Comparison of ENCODE assay signal across 8 cellular contexts in genomic region chr13:113208424-113209335, GRCh38. TPM values are rescaled to one million over a fixed set of nuclear protein-coding genes. Genes with fewer than 3 reads are reported as not detected.
A peak's percentile ranks its signal among the peaks of the same experiment; 100 is the strongest.
DNase-seq lines count a peak whose midpoint lies in the region; ATAC-seq and TF ChIP-seq lines count a peak whose summit lies in the region.

PCID2 (minus strand) TSS chr13:113208669; CDS start chr13:113208634, 35 bp downstream.

- intact Hi-C loops in Caco-2 (cut with micrococcal nuclease; ENCODE audit: unreplicated experiment): loop anchor here (10.0 kb wide), 2 partner anchors 174 to 264 kb away; no protein-coding TSS in a partner anchor

- no peaks in the 10 kb centered on the region for H3K9me2 ChIP-seq in OCI-LY1 (ENCODE audit: low read depth, low read length)

- H3K4me3 Mint-ChIP-seq in Caco-2 (ENCODE audit: unreplicated experiment) (peak within 1 kb of the TSS; percentile 76), endothelial cell (ENCODE audit: unreplicated experiment) (peak within 1 kb of the TSS; percentile 91)

- H3K36me3 ChIP-seq in Caco-2 (ENCODE audit: control insufficient read depth, insufficient read depth, low read length): peaks cover 9% of the 10 kb centered on the region; the same call in 1 of the 2 replicates
- H3K36me3 ChIP-seq in OCI-LY1 (ENCODE audit: insufficient read depth, low read length): peaks cover 51% of the 10 kb centered on the region

- H3K9me3 Mint-ChIP-seq in Caco-2 (ENCODE audit: unreplicated experiment): no peaks in the 10 kb centered on the region
- no peaks in the 10 kb centered on the region for H3K9me3 Mint-ChIP-seq in endothelial cell (ENCODE audit: unreplicated experiment)

- peaks cover 4% of the 10 kb centered on the region; the same call in 1 of the 2 replicates for H3K4me1 ChIP-seq in Caco-2
- peaks cover 31% of the 10 kb centered on the region for H3K4me1 ChIP-seq in OCI-LY1 (ENCODE audit: insufficient read depth, low read length, severe bottlenecking)

- H3K79me2 ChIP-seq in OCI-LY1 (ENCODE audit: insufficient read depth, low read length): peaks cover 83% of the 10 kb centered on the region

- 0 out of 2 replicates have a peak, but pooled peaks cover 2% of the 10 kb centered on the region for H4K20me1 ChIP-seq in OCI-LY1 (ENCODE audit: insufficient read depth, low read length)

- DNase-seq in Caco-2: peak; percentile 92 to 97
- DNase-seq in HUDEP-2 (lab: John Stamatoyannopoulos, UW; ENCODE audit: unreplicated experiment in 76 of 76): peak in 75 of 76 experiments; percentile 9 to 96 (median 80)
- peak; percentile 90 for DNase-seq in activated CD8-positive, alpha-beta memory T cell treated with anti-CD3 and anti-CD28 coated beads, Interleukin-2, amount 50 U/mL, for 4 hours
- DNase-seq in endothelial cell (ENCODE audit: low spot score): peak; percentile 85
- DNase-seq in midbrain (lab: John Stamatoyannopoulos, UW): peak; percentile 92
- peak; percentile 82 to 85 for DNase-seq in stimulated activated CD8-positive, alpha-beta memory T cell treated with anti-CD3 and anti-CD28 coated beads, Interleukin-2, amount 100 ng/mL, for 1 hour (ENCODE audit: low read depth in 2 of 2)

- CTCF ChIA-PET in Caco-2 (lab: Charles Lee): no interaction called here

- peak within 1 kb of the TSS; percentile 96 for H3K4me2 ChIP-seq in OCI-LY1 (ENCODE audit: low read length)

- BruUV-seq in Caco-2 (replicated peaks; lab: Mats Ljungman, UMichigan): no TSS peak

- H3K27me3 Mint-ChIP-seq in Caco-2 (ENCODE audit: insufficient read depth, unreplicated experiment) (no peaks in the 10 kb centered on the region), endothelial cell (ENCODE audit: unreplicated experiment) (peaks cover 8% of the 10 kb centered on the region)

- H3F3A ChIP-seq in OCI-LY1 (ENCODE audit: insufficient read depth, low read length): no peaks in the 10 kb centered on the region

- peak within 1 kb of the TSS; percentile 81 for H3K27ac ChIP-seq in OCI-LY1 (ENCODE audit: low read depth, low read length, poor library complexity, severe bottlenecking)

- H3K9me3 ChIP-seq in Caco-2 (no peaks in the 10 kb centered on the region), OCI-LY1 (ENCODE audit: low read length) (no peaks in the 10 kb centered on the region)

- H3K27me3 ChIP-seq in Caco-2 (replicated peaks; ENCODE audit: control insufficient read depth, insufficient read depth, low read length) (no peaks in the 10 kb centered on the region), OCI-LY1 (ENCODE audit: insufficient read depth, low read length) (no peaks in the 10 kb centered on the region)

- H2AFZ ChIP-seq in OCI-LY1 (ENCODE audit: low read length): no peak within 1 kb of the TSS

- H3K9ac ChIP-seq in OCI-LY1 (ENCODE audit: low read length): peak within 1 kb of the TSS; percentile 99

- POLR2A ChIA-PET in Caco-2 (lab: Charles Lee): interaction anchor here (0.5 to 1.9 kb wide), 11 partner anchors 8 to 303 kb away, joined by 3 to 9 read pairs (median 4); no protein-coding TSS in a partner anchor

- peak within 1 kb of the TSS; percentile 37 for H3K27ac Mint-ChIP-seq in Caco-2 (ENCODE audit: unreplicated experiment)
- H3K27ac Mint-ChIP-seq in endothelial cell (ENCODE audit: unreplicated experiment): peak within 1 kb of the TSS; percentile 58

- peak; percentile 61 for ATAC-seq in GM21367 (IDR thresholded peaks at IDR 0.05; ENCODE audit: unreplicated experiment)

- peaks cover 23% of the 10 kb centered on the region for H3K4me1 Mint-ChIP-seq in Caco-2 (ENCODE audit: low read depth, unreplicated experiment)
- peaks cover 23% of the 10 kb centered on the region for H3K4me1 Mint-ChIP-seq in endothelial cell (ENCODE audit: unreplicated experiment)

- H3K36me3 Mint-ChIP-seq in Caco-2 (ENCODE audit: insufficient read depth, unreplicated experiment) (peaks cover 54% of the 10 kb centered on the region), endothelial cell (ENCODE audit: low read depth, unreplicated experiment) (peaks cover 9% of the 10 kb centered on the region)

- H3K4me3 ChIP-seq in Caco-2 (ENCODE audit: low read depth, low read length) (peak within 1 kb of the TSS; percentile 89), OCI-LY1 (ENCODE audit: low read depth, low read length, poor library complexity, severe bottlenecking) (peak within 1 kb of the TSS; percentile 76)

- TF ChIP-seq CTCF in Caco-2 (IDR thresholded peaks at IDR 0.05; ENCODE audit: insufficient read depth in 1 of 2, low read depth in 1 of 2, low read length in 1 of 2, severe bottlenecking in 1 of 2, unreplicated experiment in 1 of 2) (no peak), OCI-LY1 (IDR thresholded peaks at IDR 0.05; ENCODE audit: low read length) (no peak; the same call in 1 of the 2 replicates), endothelial cell (IDR thresholded peaks at IDR 0.05; ENCODE audit: unreplicated experiment) (no peak)

RNA-seq across cellular contexts. Expression of gene PCID2, which starts in this region (rescaled TPM):
- total RNA-seq in Caco-2 (2022) (79.5 and 81.5 TPM in 2 replicates), endothelial cell (ENCODE audit: unreplicated experiment) (44.3 TPM)

Comparison
In these comparisons a context has a peak if more than half of its experiments do, and no peak if none do; other contexts are left out.
1. Peak in every context shown above with its lines: DNase-seq, ATAC-seq, H3K4me3 ChIP-seq and H3K27ac ChIP-seq.